In the genomic region with DNA sequence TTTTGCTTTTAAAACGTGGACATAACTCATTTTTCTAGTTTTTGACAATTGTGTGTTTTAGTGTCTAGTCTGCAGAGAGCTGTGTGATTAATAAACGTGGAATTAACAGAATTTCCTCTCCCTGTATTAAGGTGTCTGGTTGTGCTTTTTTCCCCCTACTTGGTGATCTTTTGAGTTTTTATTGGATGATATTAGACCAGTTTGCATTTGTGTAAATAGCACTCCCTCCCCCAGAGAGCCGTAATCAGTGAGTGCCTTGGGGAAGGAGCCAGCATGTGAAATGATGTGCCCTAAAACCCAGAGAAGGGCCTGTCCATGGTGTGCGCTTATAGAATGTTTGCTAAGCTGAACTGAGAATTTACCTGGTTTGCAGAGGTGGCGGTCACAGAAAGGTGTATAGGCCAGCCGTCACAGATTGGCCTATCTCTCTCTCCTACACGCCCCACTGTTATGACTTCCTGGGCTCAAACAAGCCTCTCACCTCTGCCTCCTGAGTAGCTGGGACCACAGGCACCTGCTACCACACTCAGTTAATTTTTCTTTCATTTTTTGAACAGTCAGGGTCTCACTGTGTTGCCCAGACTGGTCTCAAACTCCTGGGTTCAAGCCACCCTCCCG, we compare ENCODE assay signal across 19 cellular contexts.
A peak's percentile ranks its signal among the peaks of the same experiment; 100 is the strongest.
DNase-seq lines count a peak whose midpoint lies in the region; ATAC-seq and TF ChIP-seq lines count a peak whose summit lies in the region.
"Had no signal": no experiment of that assay in that cellular context is flagged by ENCODE, and none has a peak within 500 bp of the region (broad histone marks: within the 10 kb centered on the region; RNA-seq: fewer than 3 reads in every experiment).

No MANE protein-coding gene starts in this region.

- peak in 2 of 3 experiments; percentile 2 to 18 for DNase-seq in NCI-H1417 (lab: John Stamatoyannopoulos, UW)
- no peak for DNase-seq in NCI-H1417 treated with DMSO at 0.1 percent for 48 hours (lab: John Stamatoyannopoulos, UW)
- peak; percentile 23 for DNase-seq in EH (ENCODE audit: low read depth)
- DNase-seq in RWPE2 (ENCODE audit: low spot score), result no peak
- DNase-seq in choroid plexus epithelial cell (ENCODE audit: low read depth), result peak; percentile 16
- DNase-seq in NCI-H526 treated with DMSO at 0.1 percent for 48 hours (lab: John Stamatoyannopoulos, UW), result no peak
- DNase-seq in KG1 (lab: John Stamatoyannopoulos, UW), result no peak
- no peak for DNase-seq in NCI-H510A treated with DMSO at 0.1 percent for 48 hours (lab: John Stamatoyannopoulos, UW)
- DNase-seq: 8988T; AML-193; C1 segment of cervical spinal cord; CD8-positive, alpha-beta T cell; GF-D8; MM.1S; NCI-H1048; NCI-H1436 treated with DMSO at 0.1 percent for 48 hours; NCI-H774; SHP77 treated with DMSO at 0.1 percent for 48 hours; T-cell had no signal

- peak; percentile 66 for ATAC-seq in RWPE2 (ENCODE audit: low read depth)
- ATAC-seq: CD8-positive, alpha-beta T cell; T-cell had no signal

- peaks cover 17% of the 10 kb centered on the region for H3K4me1 ChIP-seq in RWPE2 (ENCODE audit: insufficient read depth, poor library complexity, severe bottlenecking)

- H3K36me3 ChIP-seq in RWPE2 (ENCODE audit: low read depth), result no peaks in the 10 kb centered on the region

- no peak overlapping the region for H3K4me3 ChIP-seq in RWPE2 (ENCODE audit: severe bottlenecking)
- H3K4me3 ChIP-seq in choroid plexus epithelial cell (ENCODE audit: low read depth, low read length), result no peak overlapping the region

- peak overlapping the region; percentile 51 for H3K27ac ChIP-seq in RWPE2 (ENCODE audit: poor library complexity, severe bottlenecking)

- H3K9me3 ChIP-seq in RWPE2 (ENCODE audit: severe bottlenecking), result no peaks in the 10 kb centered on the region

- no peaks in the 10 kb centered on the region for H3K27me3 ChIP-seq in RWPE2 (ENCODE audit: insufficient read depth, poor library complexity, severe bottlenecking)

- TF ChIP-seq CTCF in RWPE2 (IDR thresholded peaks at IDR 0.05; ENCODE audit: poor library complexity, severe bottlenecking) (no peak), choroid plexus epithelial cell (conservative IDR thresholded peaks at IDR 0.05; ENCODE audit: low read depth, low read length) (no peak)

Comparison
In these comparisons a context has a peak if more than half of its experiments do, and no peak if none do; other contexts are left out.
1. DNase-seq: peak in NCI-H1417 (2 of 3), EH (single experiment) and choroid plexus epithelial cell (single experiment); none in NCI-H1417 treated with DMSO at 0.1 percent for 48 hours (single experiment), RWPE2 (single experiment), NCI-H526 treated with DMSO at 0.1 percent for 48 hours (single experiment), KG1 (single experiment) and NCI-H510A treated with DMSO at 0.1 percent for 48 hours (single experiment).